Comparison of ENCODE assay signal across 3 cellular contexts in genomic region chr6:131393433-131393832, GRCh38.
"Had no signal": no experiment of that assay in that cellular context is flagged by ENCODE, and none has a peak within 500 bp of the region (broad histone marks: within the 10 kb centered on the region; RNA-seq: fewer than 3 reads in every experiment).

No MANE protein-coding gene starts in this region.

- DNase-seq: GDM1, GF-D8 had no signal

- ATAC-seq: GM12878 had no signal

- H3K4me3 ChIP-seq: GM12878 had no signal
